Comparison of ENCODE assay signal across 8 cellular contexts in the genomic region with DNA sequence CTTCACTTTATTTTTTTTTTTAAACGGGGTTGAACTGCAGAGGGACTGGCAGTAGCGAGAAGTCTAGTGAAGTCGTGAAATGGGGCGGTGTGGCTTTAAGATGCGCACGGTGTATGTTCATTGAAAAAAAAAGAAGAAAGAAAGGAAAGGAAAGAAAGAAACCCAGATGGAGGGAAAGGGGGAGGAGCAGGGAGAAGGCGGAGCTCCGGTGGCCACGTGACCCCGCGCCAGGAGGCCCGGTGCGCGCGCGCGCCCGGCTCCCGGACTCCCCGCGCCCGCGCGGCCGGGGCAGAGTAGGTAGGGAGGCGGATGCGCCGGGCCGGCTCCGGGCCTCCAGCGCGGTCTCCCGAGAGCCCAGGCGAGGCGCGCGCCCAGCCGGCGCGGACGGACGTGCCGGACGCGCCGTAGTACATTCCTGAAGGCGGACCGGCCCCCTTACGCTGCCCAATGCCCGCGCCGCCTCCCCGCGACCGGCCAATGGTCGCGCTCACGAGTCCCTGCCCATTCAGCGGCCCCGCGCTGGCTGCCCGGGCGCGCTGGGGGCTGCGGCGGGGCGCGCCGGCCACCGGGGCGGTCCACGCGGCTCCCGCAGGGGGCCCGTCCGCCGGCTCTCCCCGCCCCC. TPM values are rescaled to one million over a fixed set of nuclear protein-coding genes. Genes with fewer than 3 reads are reported as not detected.
DNase-seq lines count a peak whose midpoint lies in the region; ATAC-seq and TF ChIP-seq lines count a peak whose summit lies in the region.

No MANE protein-coding gene starts in this region.

- no peaks in the 10 kb centered on the region for H3K4me1 ChIP-seq in hepatocyte (ENCODE audit: insufficient read depth)
- peaks cover 10% of the 10 kb centered on the region for H3K4me1 ChIP-seq in rectal smooth muscle tissue (ENCODE audit: control insufficient read depth, insufficient read depth, low read length)

- H3K9ac ChIP-seq in rectal smooth muscle tissue (ENCODE audit: low read length), result peak overlapping the region; percentile 11

- peaks cover 74% of the 10 kb centered on the region for H3K79me2 ChIP-seq in hepatocyte

- H3K27ac ChIP-seq in hepatocyte (peak overlapping the region; percentile 100), rectal smooth muscle tissue (ENCODE audit: low read depth, low read length) (peak overlapping the region; percentile 55)

- in situ Hi-C loops in astrocyte of the spinal cord (cut with HindIII; ENCODE audit: low sequenced_read_pairs), result no loop called here

- H3K27me3 ChIP-seq in hepatocyte (no peaks in the 10 kb centered on the region), rectal smooth muscle tissue (ENCODE audit: control insufficient read depth, insufficient read depth, low read length) (peaks cover 8% of the 10 kb centered on the region)

- DNase-seq in NCI-H187 treated with DMSO at 0.1 percent for 48 hours (lab: John Stamatoyannopoulos, UW) (peak; percentile 61), T1000 (lab: John Stamatoyannopoulos, UW) (peak; percentile 91), astrocyte of the spinal cord (ENCODE audit: low read depth, low spot score) (peak; percentile 97), hepatocyte (ENCODE audit: low spot score) (peak; percentile 98), KG1 (lab: John Stamatoyannopoulos, UW) (no peak)

- H3K4me2 ChIP-seq in hepatocyte, result peak overlapping the region; percentile 88

- TF ChIP-seq CTCF in astrocyte of the spinal cord (IDR thresholded peaks at IDR 0.05; ENCODE audit: low read depth, low read length), result no peak
- TF ChIP-seq CTCF in hepatocyte (IDR thresholded peaks at IDR 0.05; ENCODE audit: poor library complexity), result no peak

- 3% methylated on average over 33 of the region's 78 CpGs for WGBS in hepatocyte (ENCODE audit: low lambda C conversion rate, missing lambda C conversion rate)

- H4K20me1 ChIP-seq in hepatocyte (ENCODE audit: insufficient read depth, poor library complexity, severe bottlenecking), result no peaks in the 10 kb centered on the region

- H3K4me3 ChIP-seq in astrocyte of the spinal cord (ENCODE audit: low read depth, low read length) (peak overlapping the region; percentile 77), hepatocyte (peak overlapping the region; percentile 78), rectal smooth muscle tissue (ENCODE audit: low read length) (peak overlapping the region; percentile 81)

- no peaks in the 10 kb centered on the region for H3K9me3 ChIP-seq in hepatocyte (ENCODE audit: low read depth)

- peak; percentile 35 for ATAC-seq in GM18502 (IDR thresholded peaks at IDR 0.05; ENCODE audit: poor library complexity, unreplicated experiment)
- peak; percentile 29 for ATAC-seq in HG02884 (IDR thresholded peaks at IDR 0.05; ENCODE audit: unreplicated experiment)

- H3K9me2 ChIP-seq in hepatocyte (replicated peaks; ENCODE audit: insufficient read depth), result no peaks in the 10 kb centered on the region

- peak overlapping the region; percentile 61 for H2AFZ ChIP-seq in hepatocyte

- H3K36me3 ChIP-seq in hepatocyte (replicated peaks; ENCODE audit: insufficient read depth, low read depth) (no peaks in the 10 kb centered on the region), rectal smooth muscle tissue (ENCODE audit: control insufficient read depth, insufficient read depth, low read length) (no peaks in the 10 kb centered on the region)

RNA-seq across cellular contexts. Expression of a gene that starts 6.0 kb away (rescaled TPM):
- 29.7 and 36.8 TPM in 2 replicates for total RNA-seq in hepatocyte
- polyA plus RNA-seq in hepatocyte, result 36.0 and 44.1 TPM in 2 replicates
